8 cellular contexts compared by ENCODE assay signal in genomic region chr6:159692303-159693127, GRCh38. TPM values are rescaled to one million over a fixed set of nuclear protein-coding genes. Genes with fewer than 3 reads are reported as not detected.
A peak's percentile ranks its signal among the peaks of the same experiment; 100 is the strongest.
DNase-seq lines count a peak whose midpoint lies in the region; ATAC-seq and TF ChIP-seq lines count a peak whose summit lies in the region.

No MANE protein-coding gene starts in this region.

- peak overlapping the region; percentile 88 to 98 (median 93) for H3K27ac ChIP-seq in BLaER1 treated with 17β-estradiol and CSF1 and Interleukin-3, amounts not matched to agents 10 nM and 100 nM
- peak overlapping the region; percentile 92 to 99 (median 98) for H3K27ac ChIP-seq in gastroesophageal sphincter
- peak overlapping the region; percentile 98 for H3K27ac ChIP-seq in neutrophil
- peak overlapping the region; percentile 93 to 98 for H3K27ac ChIP-seq in testis

- WGBS in gastroesophageal sphincter (ENCODE audit: low coverage in 1 of 2), 2 donors: 0 to 4% methylated on average over 2 to 4 of the region's 66 CpGs
- WGBS in testis, 2 donors: 1% methylated on average over 18 to 35 of the region's 66 CpGs

- peak overlapping the region; percentile 90 to 98 (median 96) for H3K9ac ChIP-seq in BLaER1 treated with 17β-estradiol and CSF1 and Interleukin-3, amounts not matched to agents 10 nM and 100 nM

- TF ChIP-seq POLR2A in gastroesophageal sphincter (IDR thresholded peaks at IDR 0.05) (no peak), testis (IDR thresholded peaks at IDR 0.05) (no peak)

- peak in 1 of 4 experiments; percentile 2 for TF ChIP-seq CTCF in gastroesophageal sphincter (IDR thresholded peaks at IDR 0.05)
- no peak for TF ChIP-seq CTCF in neutrophil (IDR thresholded peaks at IDR 0.05)
- TF ChIP-seq CTCF in testis (IDR thresholded peaks at IDR 0.05): no peak

- TF ChIP-seq EP300 in gastroesophageal sphincter (IDR thresholded peaks at IDR 0.05): no peak

- H3K4me1 ChIP-seq in BLaER1 treated with 17β-estradiol and CSF1 and Interleukin-3, amounts not matched to agents 10 nM and 100 nM: peaks cover 46 to 65% (median 60%) of the 10 kb centered on the region in 10 experiments
- H3K4me1 ChIP-seq in gastroesophageal sphincter (peaks cover 4 to 66% (median 19%) of the 10 kb centered on the region in 3 donors), neutrophil (ENCODE audit: control insufficient read depth in 1 of 2, insufficient read depth in 1 of 2, low read depth in 1 of 2, low read length in 1 of 2) (peaks cover 57 to 75% of the 10 kb centered on the region in 2 experiments), testis (peaks cover 9% of the 10 kb centered on the region)

- ATAC-seq in GM19395 (IDR thresholded peaks at IDR 0.05; ENCODE audit: unreplicated experiment) (peak; percentile 42), HG03460 (IDR thresholded peaks at IDR 0.05; ENCODE audit: unreplicated experiment) (peak; percentile 40), gastroesophageal sphincter (peak; percentile 17)

- peaks cover 28 to 51% (median 36%) of the 10 kb centered on the region in 11 experiments for H3K36me3 ChIP-seq in BLaER1 treated with 17β-estradiol and CSF1 and Interleukin-3, amounts not matched to agents 10 nM and 100 nM
- H3K36me3 ChIP-seq in gastroesophageal sphincter (peaks cover 0 to 28% of the 10 kb centered on the region in 2 donors), neutrophil (peaks cover 55% of the 10 kb centered on the region), testis (ENCODE audit: low read depth, missing control alignments) (no peaks in the 10 kb centered on the region)

- DNase-seq in activated effector memory CD4-positive, alpha-beta T cell treated with anti-CD3 and anti-CD28 coated beads, Interleukin-2, amount 50 U/mL, for 16 hours: peak; percentile 86
- DNase-seq in testis: peak; percentile 69

- peak overlapping the region; percentile 53 to 98 (median 91) for H3K4me2 ChIP-seq in BLaER1 treated with 17β-estradiol and CSF1 and Interleukin-3, amounts not matched to agents 10 nM and 100 nM

- peaks cover 14 to 51% (median 41%) of the 10 kb centered on the region in 11 experiments; a peak in 21 of 22 replicates for H4K20me1 ChIP-seq in BLaER1 treated with 17β-estradiol and CSF1 and Interleukin-3, amounts not matched to agents 10 nM and 100 nM

- no peaks in the 10 kb centered on the region for H3K9me3 ChIP-seq in BLaER1 treated with 17β-estradiol and CSF1 and Interleukin-3, amounts not matched to agents 10 nM and 100 nM (replicated peaks in 1 of 11)
- H3K9me3 ChIP-seq in gastroesophageal sphincter: no peaks in the 10 kb centered on the region
- no peaks in the 10 kb centered on the region for H3K9me3 ChIP-seq in neutrophil
- H3K9me3 ChIP-seq in testis: no peaks in the 10 kb centered on the region

- intact Hi-C loops in testis (cut with DNase I; ENCODE audit: low total_unique reads): loop anchor here (5.0 kb wide), 1 partner anchor 35 kb away; the partner anchor contains the start of gene WTAP

- peak overlapping the region; percentile 87 to 98 (median 94) for H3K4me3 ChIP-seq in BLaER1 treated with 17β-estradiol and CSF1 and Interleukin-3, amounts not matched to agents 10 nM and 100 nM
- H3K4me3 ChIP-seq in gastroesophageal sphincter: peak overlapping the region; percentile 93 to 94
- peak overlapping the region; percentile 93 for H3K4me3 ChIP-seq in neutrophil (ENCODE audit: low read depth in 1 of 2, low read length in 1 of 2)
- H3K4me3 ChIP-seq in testis: peak overlapping the region; percentile 93 to 94

- H3K27me3 ChIP-seq in BLaER1 treated with 17β-estradiol and CSF1 and Interleukin-3, amounts not matched to agents 10 nM and 100 nM: no peaks in the 10 kb centered on the region
- no peaks in the 10 kb centered on the region for H3K27me3 ChIP-seq in gastroesophageal sphincter
- no peaks in the 10 kb centered on the region for H3K27me3 ChIP-seq in neutrophil
- H3K27me3 ChIP-seq in testis: no peaks in the 10 kb centered on the region

TF ChIP-seq in PFSK-1, 5 proteins besides CTCF, POLR2A, EP300 and RAD21:
- peak; percentile 16 for TF ChIP-seq FOXP2 (optimal IDR thresholded peaks at IDR 0.05; ENCODE audit: borderline replicate concordance, extremely low read depth, extremely low read length, insufficient read depth)
- TF ChIP-seq, protein P1, sequence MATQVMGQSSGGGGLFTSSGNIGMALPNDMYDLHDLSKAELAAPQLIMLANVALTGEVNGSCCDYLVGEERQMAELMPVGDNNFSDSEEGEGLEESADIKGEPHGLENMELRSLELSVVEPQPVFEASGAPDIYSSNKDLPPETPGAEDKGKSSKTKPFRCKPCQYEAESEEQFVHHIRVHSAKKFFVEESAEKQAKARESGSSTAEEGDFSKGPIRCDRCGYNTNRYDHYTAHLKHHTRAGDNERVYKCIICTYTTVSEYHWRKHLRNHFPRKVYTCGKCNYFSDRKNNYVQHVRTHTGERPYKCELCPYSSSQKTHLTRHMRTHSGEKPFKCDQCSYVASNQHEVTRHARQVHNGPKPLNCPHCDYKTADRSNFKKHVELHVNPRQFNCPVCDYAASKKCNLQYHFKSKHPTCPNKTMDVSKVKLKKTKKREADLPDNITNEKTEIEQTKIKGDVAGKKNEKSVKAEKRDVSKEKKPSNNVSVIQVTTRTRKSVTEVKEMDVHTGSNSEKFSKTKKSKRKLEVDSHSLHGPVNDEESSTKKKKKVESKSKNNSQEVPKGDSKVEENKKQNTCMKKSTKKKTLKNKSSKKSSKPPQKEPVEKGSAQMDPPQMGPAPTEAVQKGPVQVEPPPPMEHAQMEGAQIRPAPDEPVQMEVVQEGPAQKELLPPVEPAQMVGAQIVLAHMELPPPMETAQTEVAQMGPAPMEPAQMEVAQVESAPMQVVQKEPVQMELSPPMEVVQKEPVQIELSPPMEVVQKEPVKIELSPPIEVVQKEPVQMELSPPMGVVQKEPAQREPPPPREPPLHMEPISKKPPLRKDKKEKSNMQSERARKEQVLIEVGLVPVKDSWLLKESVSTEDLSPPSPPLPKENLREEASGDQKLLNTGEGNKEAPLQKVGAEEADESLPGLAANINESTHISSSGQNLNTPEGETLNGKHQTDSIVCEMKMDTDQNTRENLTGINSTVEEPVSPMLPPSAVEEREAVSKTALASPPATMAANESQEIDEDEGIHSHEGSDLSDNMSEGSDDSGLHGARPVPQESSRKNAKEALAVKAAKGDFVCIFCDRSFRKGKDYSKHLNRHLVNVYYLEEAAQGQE (IDR thresholded peaks at IDR 0.05; ENCODE audit: insufficient read depth in 1 of 2, low read depth in 2 of 2, low read length in 2 of 2): no peak

RNA-seq across cellular contexts. Expression of gene SOD2, which starts 0.5 kb away (rescaled TPM):
- 94.9 TPM for polyA plus RNA-seq in PFSK-1 (2012; ENCODE audit: insufficient read length, low read depth)
- total RNA-seq in gastroesophageal sphincter (100 to 1,000 TPM; 256 to 921 (median 488) TPM), testis (10 to 100 TPM; 56.5 to 98.5 TPM)
- 160 TPM for polyA plus RNA-seq in testis (ENCODE audit: insufficient read depth, low read depth, low replicate concordance)

RNA-seq across cellular contexts. Expression of gene WTAP, which starts 34.8 kb away (rescaled TPM):
- 38.0 TPM for polyA plus RNA-seq in PFSK-1 (2012; ENCODE audit: insufficient read length, low read depth)
- total RNA-seq in gastroesophageal sphincter (100 to 1,000 TPM in 1 of 4 donors, 10 to 100 TPM in 3; 52.1 to 123 (median 79.9) TPM), testis (10 to 100 TPM; 88.0 to 91.2 TPM)
- polyA plus RNA-seq in testis (ENCODE audit: insufficient read depth, low read depth, low replicate concordance): 76.7 TPM

Comparison
In these comparisons a context has a peak if more than half of its experiments do, and no peak if none do; other contexts are left out.
1. Peak in every context shown above with its lines: DNase-seq, ATAC-seq, H3K4me3 ChIP-seq and H3K27ac ChIP-seq.